9 cellular contexts compared by ENCODE assay signal in the genomic region with DNA sequence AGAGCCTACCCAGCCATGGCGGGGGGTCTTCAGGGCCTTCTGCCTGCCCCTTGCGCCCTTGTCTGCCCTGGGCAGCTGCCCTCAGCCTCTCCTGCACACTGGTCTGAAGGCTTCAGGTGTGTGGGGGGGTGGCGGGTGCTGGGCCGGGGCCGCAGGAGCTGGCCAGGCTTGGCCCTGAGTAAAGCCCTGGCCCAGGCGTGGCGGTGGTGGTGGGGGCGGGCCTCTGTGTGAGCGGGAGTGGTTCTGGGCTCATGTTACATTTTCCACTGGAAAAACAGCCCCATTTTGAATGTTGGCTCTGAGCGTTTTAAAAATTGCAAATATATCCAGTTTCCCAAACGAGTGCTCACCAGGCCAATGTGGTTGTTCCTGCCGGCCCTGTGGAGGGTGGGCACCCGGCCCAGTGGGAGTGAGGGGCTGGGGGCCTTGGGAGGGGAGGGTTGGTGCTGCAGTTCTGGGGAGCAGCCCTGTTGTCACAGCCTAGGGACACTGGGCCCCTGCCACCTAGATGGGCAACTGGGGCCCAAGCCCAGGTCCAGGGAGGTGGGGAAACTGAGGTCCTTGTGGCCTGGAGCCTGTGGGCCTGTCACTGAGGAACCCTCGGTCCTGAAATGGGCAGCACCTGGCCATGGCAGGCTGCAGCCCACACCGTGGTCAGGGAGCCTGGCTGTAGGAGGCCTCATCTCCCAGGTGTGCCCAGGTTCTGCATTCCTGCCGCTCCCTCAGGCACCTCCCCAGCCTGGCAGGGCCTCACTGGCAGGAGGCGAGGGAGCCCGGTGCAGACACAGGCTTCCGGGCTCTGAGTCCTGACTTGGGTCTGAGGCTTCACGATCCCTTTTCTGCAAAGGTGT. TPM values are rescaled to one million over a fixed set of nuclear protein-coding genes. Genes with fewer than 3 reads are reported as not detected.
DNase-seq lines count a peak whose midpoint lies in the region; ATAC-seq and TF ChIP-seq lines count a peak whose summit lies in the region.
"Had no signal": no experiment of that assay in that cellular context is flagged by ENCODE, and none has a peak within 500 bp of the region (broad histone marks: within the 10 kb centered on the region; RNA-seq: fewer than 3 reads in every experiment).

No MANE protein-coding gene starts in this region.

- no peak for ATAC-seq in Right ventricle myocardium superior (ENCODE audit: poor library complexity)
- ATAC-seq in GM18519 (IDR thresholded peaks at IDR 0.05; ENCODE audit: low FRiP score, unreplicated experiment), result no peak
- ATAC-seq in stimulated activated naive CD8-positive, alpha-beta T cell treated with anti-CD3 and anti-CD28 coated beads, Interleukin-15, amount 100 ng/mL, for 72 hours, result no peak

- H3K9ac ChIP-seq in mesenchymal stem cell (ENCODE audit: low read length), result peak overlapping the region; percentile 51

- peak; percentile 31 for DNase-seq in Right ventricle myocardium superior
- no peak for DNase-seq in left ventricle myocardium inferior
- peak; percentile 45 for DNase-seq in dedifferentiated amniotic fluid mesenchymal stem cell (ENCODE audit: extremely low spot score)
- DNase-seq in mesenchymal stem cell, result peak; percentile 56
- DNase-seq in stimulated activated CD4-positive, alpha-beta T cell treated with anti-CD3 and anti-CD28 coated beads, Interleukin-4, amount 100 ng/mL, for 24 hours, result no peak
- no peak for DNase-seq in stimulated activated naive CD8-positive, alpha-beta T cell treated with anti-CD3 and anti-CD28 coated beads, Interleukin-15, amount 100 ng/mL, for 72 hours
- DNase-seq in epidermal melanocyte (ENCODE audit: insufficient read length, low spot score), result no peak
- DNase-seq: T-helper 2 cell had no signal

- peak overlapping the region; percentile 92 for H4K91ac ChIP-seq in mesenchymal stem cell (ENCODE audit: low read length)

- peak overlapping the region; percentile 84 for H2AK5ac ChIP-seq in mesenchymal stem cell (ENCODE audit: low read length, severe bottlenecking)

- peak overlapping the region; percentile 77 to 81 for H3K18ac ChIP-seq in mesenchymal stem cell (ENCODE audit: low read depth in 1 of 2, low read length in 2 of 2)

- H3K36me3 ChIP-seq in left ventricle myocardium inferior, result no peaks in the 10 kb centered on the region
- H3K36me3 ChIP-seq in mesenchymal stem cell (ENCODE audit: control insufficient read depth in 1 of 2, insufficient read depth in 2 of 2, low read depth in 1 of 2, low read length in 2 of 2), result peaks cover 0 to 7% of the 10 kb centered on the region in 2 experiments

- H3K27ac ChIP-seq in left ventricle myocardium inferior (replicated peaks) (no peak overlapping the region), mesenchymal stem cell (ENCODE audit: low read length, poor library complexity, severe bottlenecking) (peak overlapping the region; percentile 51)

- H3K27me3 ChIP-seq in left ventricle myocardium inferior (ENCODE audit: low read depth) (peaks cover 55% of the 10 kb centered on the region), mesenchymal stem cell (ENCODE audit: control insufficient read depth in 1 of 2, insufficient read depth in 1 of 2, low read length in 2 of 2) (no peaks in the 10 kb centered on the region)

- no peaks in the 10 kb centered on the region for H3K79me1 ChIP-seq in mesenchymal stem cell (replicated peaks; ENCODE audit: low read length, poor library complexity, severe bottlenecking)

- H3K9me3 Mint-ChIP-seq in stimulated activated naive CD8-positive, alpha-beta T cell treated with anti-CD3 and anti-CD28 coated beads, Interleukin-15, amount 100 ng/mL, for 72 hours, result peaks cover 0 to 7% of the 10 kb centered on the region in 2 donors

- TF ChIP-seq CTCF in left ventricle myocardium inferior (IDR thresholded peaks at IDR 0.05; ENCODE audit: borderline replicate concordance), result no peak

- H2BK15ac ChIP-seq in mesenchymal stem cell (ENCODE audit: low read depth, poor library complexity, severe bottlenecking), result peak overlapping the region; percentile 80

- no peaks in the 10 kb centered on the region for H3K9me3 ChIP-seq in left ventricle myocardium inferior (replicated peaks)
- no peaks in the 10 kb centered on the region for H3K9me3 ChIP-seq in mesenchymal stem cell (ENCODE audit: control insufficient read depth, low read length)

- H3K27ac Mint-ChIP-seq in stimulated activated naive CD8-positive, alpha-beta T cell treated with anti-CD3 and anti-CD28 coated beads, Interleukin-15, amount 100 ng/mL, for 72 hours, result no peak overlapping the region

- H3K4me2 ChIP-seq in mesenchymal stem cell (ENCODE audit: low read length, poor library complexity, severe bottlenecking), result no peak overlapping the region

- no peak overlapping the region for H3K14ac ChIP-seq in mesenchymal stem cell (ENCODE audit: low read length in 2 of 2)

- 77% methylated on average over 17 of the region's 20 CpGs for WGBS in mesenchymal stem cell

- H2AFZ ChIP-seq in mesenchymal stem cell (ENCODE audit: low read depth, low read length), result no peak overlapping the region

- H2BK12ac ChIP-seq in mesenchymal stem cell (ENCODE audit: low read length in 2 of 2), result peak overlapping the region; percentile 73 to 76

- H3K4me3 ChIP-seq in left ventricle myocardium inferior (no peak overlapping the region), mesenchymal stem cell (ENCODE audit: insufficient read depth in 1 of 2, low read depth in 1 of 2, low read length in 2 of 2) (no peak overlapping the region)

- no peak overlapping the region for H3K4me3 Mint-ChIP-seq in stimulated activated naive CD8-positive, alpha-beta T cell treated with anti-CD3 and anti-CD28 coated beads, Interleukin-15, amount 100 ng/mL, for 72 hours

- H3K4ac ChIP-seq in mesenchymal stem cell (ENCODE audit: low read depth in 1 of 2, low read length in 2 of 2), result peak overlapping the region; percentile 44 to 79

- H3K4me1 Mint-ChIP-seq in stimulated activated naive CD8-positive, alpha-beta T cell treated with anti-CD3 and anti-CD28 coated beads, Interleukin-15, amount 100 ng/mL, for 72 hours, result peaks cover 13% of the 10 kb centered on the region

- H4K8ac ChIP-seq in mesenchymal stem cell (ENCODE audit: low read length), result peak overlapping the region; percentile 91

- H3K4me1 ChIP-seq in left ventricle myocardium inferior (peaks cover 23% of the 10 kb centered on the region), mesenchymal stem cell (ENCODE audit: control insufficient read depth, insufficient read depth, low read depth, low read length) (peaks cover 73% of the 10 kb centered on the region)

- intact Hi-C loops in Right ventricle myocardium superior (cut with DNase I), result no loop called here
- intact Hi-C loops in left ventricle myocardium inferior (cut with micrococcal nuclease), result no loop called here

- peaks cover 18% of the 10 kb centered on the region for H3K27me3 Mint-ChIP-seq in stimulated activated naive CD8-positive, alpha-beta T cell treated with anti-CD3 and anti-CD28 coated beads, Interleukin-15, amount 100 ng/mL, for 72 hours

- H2BK5ac ChIP-seq in mesenchymal stem cell (ENCODE audit: low read depth, low read length, poor library complexity, severe bottlenecking), result no peak overlapping the region

- peak overlapping the region; percentile 78 for H2BK120ac ChIP-seq in mesenchymal stem cell (ENCODE audit: low read depth, low read length)

- H3K23ac ChIP-seq in mesenchymal stem cell (ENCODE audit: low read length in 2 of 2), result no peak overlapping the region

RNA-seq across cellular contexts. Expression of gene FGFRL1, which starts 28.3 kb away (rescaled TPM):
- 22.2 TPM for total RNA-seq in Right ventricle myocardium superior
- 22.4 TPM for total RNA-seq in left ventricle myocardium inferior
- 23.4 TPM for polyA plus RNA-seq in mesenchymal stem cell (2013, experiment 1 of 2)
- polyA plus RNA-seq in mesenchymal stem cell (2013, experiment 2 of 2), result 23.1 TPM

RNA-seq across cellular contexts. Expression of gene SLC26A1, which starts 46.5 kb away (rescaled TPM):
- 0.19 TPM for total RNA-seq in Right ventricle myocardium superior
- not detected for total RNA-seq in left ventricle myocardium inferior
- 0.15 TPM for polyA plus RNA-seq in mesenchymal stem cell (2013, experiment 1 of 2)
- polyA plus RNA-seq in mesenchymal stem cell (2013, experiment 2 of 2), result 0.26 TPM

RNA-seq across cellular contexts. Expression of gene IDUA, which starts 52.9 kb away (rescaled TPM):
- total RNA-seq in Right ventricle myocardium superior (8.4 TPM), left ventricle myocardium inferior (9.0 TPM)
- 14.5 TPM for polyA plus RNA-seq in mesenchymal stem cell (2013, experiment 1 of 2)
- polyA plus RNA-seq in mesenchymal stem cell (2013, experiment 2 of 2), result 13.8 TPM

Comparison
In these comparisons a context has a peak if more than half of its experiments do, and no peak if none do; other contexts are left out.
1. DNase-seq: peak in Right ventricle myocardium superior (single experiment), dedifferentiated amniotic fluid mesenchymal stem cell (single experiment) and mesenchymal stem cell (single experiment); none in left ventricle myocardium inferior (single experiment), stimulated activated CD4-positive, alpha-beta T cell treated with anti-CD3 and anti-CD28 coated beads, Interleukin-4, amount 100 ng/mL, for 24 hours (single experiment), stimulated activated naive CD8-positive, alpha-beta T cell treated with anti-CD3 and anti-CD28 coated beads, Interleukin-15, amount 100 ng/mL, for 72 hours (0 of 2) and epidermal melanocyte (single experiment).